18 cellular contexts compared by ENCODE assay signal in genomic region chr20:53711333-53712211, GRCh38.
DNase-seq lines count a peak whose midpoint lies in the region; ATAC-seq, FAIRE-seq and TF ChIP-seq lines count a peak whose summit lies in the region.
"Had no signal": no experiment of that assay in that cellular context is flagged by ENCODE, and none has a peak within 500 bp of the region (broad histone marks: within the 10 kb centered on the region; RNA-seq: fewer than 3 reads in every experiment).

No MANE protein-coding gene starts in this region.

- ATAC-seq in CD8-positive, alpha-beta T cell: no peak
- no peak for ATAC-seq in naive thymus-derived CD4-positive, alpha-beta T cell

- no peak for DNase-seq in CD8-positive, alpha-beta T cell
- DNase-seq in astrocyte (ENCODE audit: low read depth) (no peak), NCI-H345 (lab: John Stamatoyannopoulos, UW) (no peak), GM19238 (ENCODE audit: insufficient read length, low spot score) (no peak), NOMO-1 (lab: John Stamatoyannopoulos, UW; ENCODE audit: unreplicated experiment in 2 of 2) (no peak), occipital lobe (lab: John Stamatoyannopoulos, UW) (no peak)
- no peak for DNase-seq in naive thymus-derived CD4-positive, alpha-beta T cell
- DNase-seq: activated naive CD4-positive, alpha-beta T cell; DMS153; effector CD4-positive, alpha-beta T cell; NCI-H1092; NK-92 treated with Interleukin-12 subunit alpha and Interleukin-12 subunit beta, amount 100 ng/mL, for 24 hours had no signal

- 85% methylated on average over 11 of the region's 11 CpGs for WGBS in HUES64

- intact Hi-C loops in CD8-positive, alpha-beta T cell (cut with DNase I, micrococcal nuclease): no loop called here
- intact Hi-C loops in naive thymus-derived CD4-positive, alpha-beta T cell (cut with micrococcal nuclease): no loop called here

- no peaks in the 10 kb centered on the region for H3K9me3 ChIP-seq in CD8-positive, alpha-beta T cell (ENCODE audit: low read length)
- H3K9me3 ChIP-seq in HUES64 (ENCODE audit: insufficient read depth, low read depth, low read length) (no peaks in the 10 kb centered on the region), astrocyte (ENCODE audit: insufficient read depth, low read depth, low read length) (no peaks in the 10 kb centered on the region)
- H3K9me3 ChIP-seq in naive thymus-derived CD4-positive, alpha-beta T cell (ENCODE audit: control insufficient read depth in 2 of 3, low read length in 3 of 3): no peaks in the 10 kb centered on the region
- H3K9me3 ChIP-seq: neutrophil, SJSA1 had no signal

- H3K4me2 ChIP-seq in astrocyte (ENCODE audit: low read length): no peak overlapping the region

- H3K4me1 ChIP-seq in CD8-positive, alpha-beta T cell (ENCODE audit: insufficient read depth, low read length): peaks cover 48% of the 10 kb centered on the region
- H3K4me1 ChIP-seq in HUES64 (ENCODE audit: insufficient read depth, low read length) (peaks cover 30% of the 10 kb centered on the region), astrocyte (ENCODE audit: insufficient read depth, low read length) (peaks cover 24% of the 10 kb centered on the region)
- peaks cover 18 to 32% of the 10 kb centered on the region in 2 donors for H3K4me1 ChIP-seq in naive thymus-derived CD4-positive, alpha-beta T cell (ENCODE audit: control insufficient read depth in 2 of 2, insufficient read depth in 2 of 2, low read length in 2 of 2)

- H3K27me3 ChIP-seq in CD8-positive, alpha-beta T cell (ENCODE audit: insufficient read depth, low read length): no peaks in the 10 kb centered on the region
- no peaks in the 10 kb centered on the region for H3K27me3 ChIP-seq in HUES64 (ENCODE audit: insufficient read depth, low read length)
- H3K27me3 ChIP-seq in astrocyte (ENCODE audit: insufficient read depth, low read length): no peaks in the 10 kb centered on the region
- H3K27me3 ChIP-seq in naive thymus-derived CD4-positive, alpha-beta T cell (ENCODE audit: control insufficient read depth in 2 of 2, insufficient read depth in 2 of 2, low read length in 2 of 2): no peaks in the 10 kb centered on the region
- H3K27me3 ChIP-seq: neutrophil, SJSA1 had no signal

- TF ChIP-seq CTCF in CD8-positive, alpha-beta T cell (IDR thresholded peaks at IDR 0.05): no peak
- TF ChIP-seq CTCF in astrocyte (IDR thresholded peaks at IDR 0.05; ENCODE audit: insufficient read depth, low read depth, low read length): no peak

- H3K4me3 Mint-ChIP-seq in CD8-positive, alpha-beta T cell: no peak overlapping the region
- no peak overlapping the region for H3K4me3 Mint-ChIP-seq in astrocyte (ENCODE audit: unreplicated experiment)
- peak overlapping the region in 3 of 10 donors; percentile 13 to 56 (median 35) for H3K4me3 Mint-ChIP-seq in naive thymus-derived CD4-positive, alpha-beta T cell

- H3K4me1 Mint-ChIP-seq in CD8-positive, alpha-beta T cell (ENCODE audit: low read depth): peaks cover 44% of the 10 kb centered on the region
- H3K4me1 Mint-ChIP-seq in astrocyte (ENCODE audit: low read depth, unreplicated experiment): peaks cover 24% of the 10 kb centered on the region
- H3K4me1 Mint-ChIP-seq in naive thymus-derived CD4-positive, alpha-beta T cell: peaks cover 23 to 49% (median 45%) of the 10 kb centered on the region in 7 donors

- H3K36me3 ChIP-seq in CD8-positive, alpha-beta T cell (ENCODE audit: insufficient read depth, low read length): no peaks in the 10 kb centered on the region
- H3K36me3 ChIP-seq in HUES64 (ENCODE audit: insufficient read depth, low read length): no peaks in the 10 kb centered on the region
- H3K36me3 ChIP-seq in astrocyte (ENCODE audit: insufficient read depth, low read length): no peaks in the 10 kb centered on the region
- no peaks in the 10 kb centered on the region for H3K36me3 ChIP-seq in naive thymus-derived CD4-positive, alpha-beta T cell (ENCODE audit: control insufficient read depth in 2 of 3, insufficient read depth in 3 of 3, low read length in 3 of 3)
- H3K36me3 ChIP-seq: neutrophil, SJSA1 had no signal

- peak overlapping the region; percentile 62 for H3K27ac Mint-ChIP-seq in CD8-positive, alpha-beta T cell
- H3K27ac Mint-ChIP-seq in astrocyte (ENCODE audit: unreplicated experiment): peak overlapping the region; percentile 62
- H3K27ac Mint-ChIP-seq in naive thymus-derived CD4-positive, alpha-beta T cell: peak overlapping the region; percentile 14 to 100 (median 77)

- H3K9ac ChIP-seq in HUES64 (ENCODE audit: low read depth, low read length) (no peak overlapping the region), astrocyte (ENCODE audit: low read length) (no peak overlapping the region)

- CTCF ChIA-PET in CD8-positive, alpha-beta T cell (lab: Charles Lee): interaction anchor here (0.6 to 1.0 kb wide), 2 partner anchors 9 to 347 kb away, joined by 3 to 5 read pairs; no protein-coding TSS in a partner anchor
- CTCF ChIA-PET in naive thymus-derived CD4-positive, alpha-beta T cell (lab: Charles Lee): interaction anchor here (0.9 kb wide), 1 partner anchor 55 kb away, joined by 3 read pairs; no protein-coding TSS in a partner anchor

- H3K79me2 ChIP-seq in astrocyte (ENCODE audit: insufficient read depth, low read length): no peaks in the 10 kb centered on the region

- H3K36me3 Mint-ChIP-seq in CD8-positive, alpha-beta T cell: no peaks in the 10 kb centered on the region
- H3K36me3 Mint-ChIP-seq in astrocyte (ENCODE audit: low read depth, unreplicated experiment): no peaks in the 10 kb centered on the region
- peaks cover 0 to 1% (median 0%) of the 10 kb centered on the region in 5 donors for H3K36me3 Mint-ChIP-seq in naive thymus-derived CD4-positive, alpha-beta T cell

- H2AFZ ChIP-seq in astrocyte (ENCODE audit: low read depth, low read length): peak overlapping the region; percentile 35

- no peak overlapping the region for H3K27ac ChIP-seq in CD8-positive, alpha-beta T cell (ENCODE audit: low read depth, low read length)
- peak overlapping the region; percentile 50; the same call in 1 of the 2 replicates for H3K27ac ChIP-seq in HUES64 (ENCODE audit: low read depth, low read length)
- no peak overlapping the region for H3K27ac ChIP-seq in astrocyte (ENCODE audit: low read depth, low read length)
- H3K27ac ChIP-seq in naive thymus-derived CD4-positive, alpha-beta T cell (ENCODE audit: low read depth, low read length): no peak overlapping the region
- H3K27ac ChIP-seq: neutrophil, SJSA1 had no signal

- no peaks in the 10 kb centered on the region for H4K20me1 ChIP-seq in astrocyte (ENCODE audit: insufficient read depth, low read length)

- H3K4me3 ChIP-seq in CD8-positive, alpha-beta T cell (ENCODE audit: low read depth, low read length): no peak overlapping the region
- H3K4me3 ChIP-seq in HUES64 (ENCODE audit: low read length) (no peak overlapping the region), astrocyte (ENCODE audit: insufficient read depth, low read depth, low read length) (no peak overlapping the region)
- no peak overlapping the region for H3K4me3 ChIP-seq in naive thymus-derived CD4-positive, alpha-beta T cell (ENCODE audit: low read length)
- H3K4me3 ChIP-seq: SJSA1 had no signal

- no peaks in the 10 kb centered on the region for H3K9me3 Mint-ChIP-seq in CD8-positive, alpha-beta T cell
- no peaks in the 10 kb centered on the region for H3K9me3 Mint-ChIP-seq in astrocyte (ENCODE audit: unreplicated experiment)
- H3K9me3 Mint-ChIP-seq in naive thymus-derived CD4-positive, alpha-beta T cell: peaks cover 0 to 2% (median 0%) of the 10 kb centered on the region in 11 donors

- no peaks in the 10 kb centered on the region for H3K27me3 Mint-ChIP-seq in CD8-positive, alpha-beta T cell (ENCODE audit: low read depth)
- no peaks in the 10 kb centered on the region for H3K27me3 Mint-ChIP-seq in astrocyte (ENCODE audit: low read depth, unreplicated experiment)
- no peaks in the 10 kb centered on the region for H3K27me3 Mint-ChIP-seq in naive thymus-derived CD4-positive, alpha-beta T cell

- POLR2A ChIA-PET in CD8-positive, alpha-beta T cell (lab: Charles Lee): interaction anchor here (0.6 kb wide), 1 partner anchor 16 kb away, joined by 7 read pairs; no protein-coding TSS in a partner anchor
- POLR2A ChIA-PET in naive thymus-derived CD4-positive, alpha-beta T cell (lab: Charles Lee): interaction anchor here (0.7 to 1.8 kb wide), 4 partner anchors 11 to 151 kb away, joined by 4 to 8 read pairs (median 5); no protein-coding TSS in a partner anchor

- FAIRE-seq in astrocyte (lab: Jason Lieb, UNC): no peak
- FAIRE-seq: bronchial epithelial cell, TTC549, urothelium cell line had no signal
